10 cellular contexts compared by ENCODE assay signal in the genomic region with DNA sequence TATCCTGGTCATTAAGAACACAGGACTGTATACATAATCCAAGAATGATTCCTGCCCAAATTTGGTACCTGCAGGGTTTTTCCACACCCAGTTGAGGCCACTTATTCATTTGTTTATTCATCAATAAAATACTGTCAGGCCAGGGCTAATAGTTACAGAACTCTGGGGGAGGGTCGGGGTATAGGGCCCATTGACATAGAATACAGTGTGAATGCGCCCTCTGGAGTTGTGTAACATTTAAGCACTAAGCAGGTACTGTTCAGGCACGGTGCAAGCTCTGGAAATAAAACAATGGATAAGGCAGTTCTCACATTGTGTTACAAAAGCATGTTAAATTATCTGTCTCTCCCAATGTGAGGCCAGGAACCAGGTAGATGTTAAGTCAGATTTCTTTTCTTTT. TPM values are rescaled to one million over a fixed set of nuclear protein-coding genes. Genes with fewer than 3 reads are reported as not detected.
A peak's percentile ranks its signal among the peaks of the same experiment; 100 is the strongest.
DNase-seq lines count a peak whose midpoint lies in the region; ATAC-seq and TF ChIP-seq lines count a peak whose summit lies in the region.
"Had no signal": no experiment of that assay in that cellular context is flagged by ENCODE, and none has a peak within 500 bp of the region (broad histone marks: within the 10 kb centered on the region; RNA-seq: fewer than 3 reads in every experiment).

No MANE protein-coding gene starts in this region.

- ATAC-seq in HCT116 (peak; percentile 95), HG03457 (IDR thresholded peaks at IDR 0.05; ENCODE audit: unreplicated experiment) (no peak)

- DNase-seq in DMS53 (lab: John Stamatoyannopoulos, UW) (peak; percentile 73), HCT116 (ENCODE audit: low read depth, low spot score) (peak; percentile 21), NCI-H510A treated with DMSO at 0.1 percent for 48 hours (lab: John Stamatoyannopoulos, UW) (peak; percentile 69), erythroblast (lab: John Stamatoyannopoulos, UW) (peak; percentile 4 to 8), tibial nerve (ENCODE audit: low spot score in 2 of 2) (no peak), ascending aorta (ENCODE audit: low spot score in 2 of 2) (no peak), DMS79 treated with DMSO at 0.1 percent for 48 hours (lab: John Stamatoyannopoulos, UW) (no peak)
- DNase-seq: NCI-H1048, transverse colon had no signal

- no TSS peak for BruUV-seq in HCT116 (replicated peaks; lab: Mats Ljungman, UMichigan)

- TF ChIP-seq EP300 in tibial nerve (IDR thresholded peaks at IDR 0.05) = no peak

- H3K4me2 ChIP-seq in HCT116 (ENCODE audit: low read length) = no peak overlapping the region

- no peaks in the 10 kb centered on the region for H3K79me2 ChIP-seq in HCT116 (ENCODE audit: insufficient read depth, low read length)

- H3K27me3 ChIP-seq in HCT116 (ENCODE audit: insufficient read depth, low read length) (no peaks in the 10 kb centered on the region), tibial nerve (no peaks in the 10 kb centered on the region), ascending aorta (no peaks in the 10 kb centered on the region)
- H3K27me3 ChIP-seq: transverse colon had no signal

- TF ChIP-seq POLR2A in HCT116 (IDR thresholded peaks at IDR 0.05; ENCODE audit: borderline replicate concordance, extremely low read depth, insufficient read depth, insufficient read length) (no peak), erythroblast (IDR thresholded peaks at IDR 0.05; ENCODE audit: low read length) (no peak), tibial nerve (IDR thresholded peaks at IDR 0.05) (no peak)

- intact Hi-C loops in HCT116 (cut with micrococcal nuclease) (loop anchor here (2.0 kb wide), 1 partner anchor 749 kb away; no protein-coding TSS in a partner anchor), ascending aorta (cut with DNase I) (no loop called here)

- peak; percentile 39 to 58 (median 42); a peak in 5 of 6 replicates for TF ChIP-seq CTCF in HCT116 (IDR thresholded peaks at IDR 0.05 in 2 of 3, conservative IDR thresholded peaks at IDR 0.05 in 1 of 3; ENCODE audit: borderline replicate concordance in 1 of 3, insufficient read depth in 1 of 3, low read depth in 2 of 3, low read length in 2 of 3)
- no peak for TF ChIP-seq CTCF in tibial nerve (IDR thresholded peaks at IDR 0.05)
- no peak for TF ChIP-seq CTCF in ascending aorta (IDR thresholded peaks at IDR 0.05)

- TF ChIP-seq RAD21 in HCT116 (IDR thresholded peaks at IDR 0.05; ENCODE audit: low read depth) = peak; percentile 73

- POLR2A ChIA-PET in HCT116 (lab: Charles Lee) = no interaction called here

- H3K4me3 ChIP-seq in HCT116 (replicated peaks in 1 of 2; ENCODE audit: low read depth in 1 of 2, low read length in 2 of 2) (no peak overlapping the region), tibial nerve (no peak overlapping the region), ascending aorta (no peak overlapping the region)
- H3K4me3 ChIP-seq: transverse colon had no signal

- no peaks in the 10 kb centered on the region for H3K9me3 ChIP-seq in HCT116 (ENCODE audit: control insufficient read depth in 1 of 2, insufficient read depth in 1 of 2, low read depth in 1 of 2, low read length in 2 of 2)
- H3K9me3 ChIP-seq in tibial nerve = no peaks in the 10 kb centered on the region
- H3K9me3 ChIP-seq in ascending aorta = no peaks in the 10 kb centered on the region
- H3K9me3 ChIP-seq: transverse colon had no signal

- no peak overlapping the region for H3K9ac ChIP-seq in HCT116 (ENCODE audit: low read length)

- no peak overlapping the region for H3K27ac ChIP-seq in HCT116 (ENCODE audit: low read depth, low read length)
- no peak overlapping the region for H3K27ac ChIP-seq in tibial nerve
- no peak overlapping the region for H3K27ac ChIP-seq in ascending aorta
- H3K27ac ChIP-seq: transverse colon had no signal

- CTCF ChIA-PET in HCT116 (lab: Charles Lee) = no interaction called here

- H3K4me1 ChIP-seq in HCT116 (ENCODE audit: control insufficient read depth in 1 of 2, insufficient read depth in 2 of 2, low read length in 2 of 2) = no peaks in the 10 kb centered on the region
- no peaks in the 10 kb centered on the region for H3K4me1 ChIP-seq in tibial nerve
- H3K4me1 ChIP-seq in ascending aorta = no peaks in the 10 kb centered on the region
- H3K4me1 ChIP-seq: transverse colon had no signal

- RAD21 ChIA-PET in HCT116 (lab: Charles Lee; ENCODE audit: low non-redundant PET in 1 of 2, low total read pairs in 2 of 2, uncharacterized antibody in 2 of 2, unreplicated experiment in 2 of 2) = no interaction called here

- H4K20me1 ChIP-seq in HCT116 (ENCODE audit: insufficient read depth) = no peaks in the 10 kb centered on the region

- no peak overlapping the region for H2AFZ ChIP-seq in HCT116 (ENCODE audit: low read depth, low read length, poor library complexity, severe bottlenecking)

- WGBS in tibial nerve, 2 donors = 24 to 34% methylated on average over 3 of the region's 3 CpGs

- H3K36me3 ChIP-seq in HCT116 (ENCODE audit: control insufficient read depth in 1 of 2, insufficient read depth in 2 of 2, low read length in 2 of 2) (no peaks in the 10 kb centered on the region), tibial nerve (no peaks in the 10 kb centered on the region), ascending aorta (no peaks in the 10 kb centered on the region)
- H3K36me3 ChIP-seq: transverse colon had no signal

- no peaks in the 10 kb centered on the region for H3K9me2 ChIP-seq in HCT116 (ENCODE audit: insufficient read depth)

TF ChIP-seq in HCT116, 20 proteins besides CTCF, POLR2A, EP300 and RAD21:
- TF ChIP-seq ZFX (IDR thresholded peaks at IDR 0.05) = no peak
- TF ChIP-seq SIN3A (IDR thresholded peaks at IDR 0.05; ENCODE audit: low read depth) = no peak
- TF ChIP-seq CEBPB (IDR thresholded peaks at IDR 0.05; ENCODE audit: low read depth) = peak; percentile 12; the same call in 1 of the 2 replicates
- TF ChIP-seq YY1 (IDR thresholded peaks at IDR 0.05; ENCODE audit: extremely low read depth, insufficient replicate concordance, low read depth, low read length) = no peak
- TF ChIP-seq, protein P1, sequence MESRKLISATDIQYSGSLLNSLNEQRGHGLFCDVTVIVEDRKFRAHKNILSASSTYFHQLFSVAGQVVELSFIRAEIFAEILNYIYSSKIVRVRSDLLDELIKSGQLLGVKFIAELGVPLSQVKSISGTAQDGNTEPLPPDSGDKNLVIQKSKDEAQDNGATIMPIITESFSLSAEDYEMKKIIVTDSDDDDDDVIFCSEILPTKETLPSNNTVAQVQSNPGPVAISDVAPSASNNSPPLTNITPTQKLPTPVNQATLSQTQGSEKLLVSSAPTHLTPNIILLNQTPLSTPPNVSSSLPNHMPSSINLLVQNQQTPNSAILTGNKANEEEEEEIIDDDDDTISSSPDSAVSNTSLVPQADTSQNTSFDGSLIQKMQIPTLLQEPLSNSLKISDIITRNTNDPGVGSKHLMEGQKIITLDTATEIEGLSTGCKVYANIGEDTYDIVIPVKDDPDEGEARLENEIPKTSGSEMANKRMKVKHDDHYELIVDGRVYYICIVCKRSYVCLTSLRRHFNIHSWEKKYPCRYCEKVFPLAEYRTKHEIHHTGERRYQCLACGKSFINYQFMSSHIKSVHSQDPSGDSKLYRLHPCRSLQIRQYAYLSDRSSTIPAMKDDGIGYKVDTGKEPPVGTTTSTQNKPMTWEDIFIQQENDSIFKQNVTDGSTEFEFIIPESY (IDR thresholded peaks at IDR 0.05; ENCODE audit: extremely low read depth, insufficient replicate concordance, low read length) = no peak
- no peak for TF ChIP-seq ZNF274 (IDR thresholded peaks at IDR 0.05; ENCODE audit: low read depth, low read length)
- TF ChIP-seq, protein P2, sequence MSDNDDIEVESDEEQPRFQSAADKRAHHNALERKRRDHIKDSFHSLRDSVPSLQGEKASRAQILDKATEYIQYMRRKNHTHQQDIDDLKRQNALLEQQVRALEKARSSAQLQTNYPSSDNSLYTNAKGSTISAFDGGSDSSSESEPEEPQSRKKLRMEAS (IDR thresholded peaks at IDR 0.05) = no peak

RNA-seq across cellular contexts. Expression of a gene that starts 30.8 kb away (rescaled TPM):
- total RNA-seq in HCT116 (2021; ENCODE audit: unreplicated experiment) = 79.8 TPM
- polyA plus RNA-seq in HCT116 (2012) = 40.1 and 40.9 TPM in 2 replicates
- total RNA-seq in tibial nerve = 10 to 100 TPM; 35.4 to 43.1 (median 38.0) TPM
- total RNA-seq in ascending aorta = 15.2 TPM

RNA-seq across cellular contexts. Expression of a gene that starts 53.5 kb away (rescaled TPM):
- 2,446 TPM for total RNA-seq in HCT116 (2021; ENCODE audit: unreplicated experiment)
- polyA plus RNA-seq in HCT116 (2012) = 2,521 and 2,877 TPM in 2 replicates
- 1,000 to 10,000 TPM; 2,090 to 3,011 (median 2,639) TPM for total RNA-seq in tibial nerve
- total RNA-seq in ascending aorta = 1,276 TPM

Comparison
In these comparisons a context has a peak if more than half of its experiments do, and no peak if none do; other contexts are left out.
1. DNase-seq: peak in DMS53 (single experiment), HCT116 (single experiment), NCI-H510A treated with DMSO at 0.1 percent for 48 hours (single experiment) and erythroblast (2 of 2); none in tibial nerve (0 of 2), ascending aorta (0 of 2) and DMS79 treated with DMSO at 0.1 percent for 48 hours (single experiment).
2. CTCF ChIP-seq: peak in HCT116 (3 of 3); none in tibial nerve (0 of 5) and ascending aorta (0 of 3).